Comparison of ENCODE assay signal across 1 cellular context in genomic region chr13:113354831-113355610, GRCh38.
TF ChIP-seq lines count a peak whose summit lies in the region.

No MANE protein-coding gene starts in this region.

TF ChIP-seq in WTC11, 78 proteins besides CTCF, POLR2A, EP300 and RAD21 (continued from another document):
- no peak for TF ChIP-seq ATF6 (CRISPR knock-in tag; IDR thresholded peaks at IDR 0.05)
- TF ChIP-seq FOXK1 (CRISPR knock-in tag; IDR thresholded peaks at IDR 0.05), result no peak
- no peak for TF ChIP-seq PRRX2 (CRISPR knock-in tag; IDR thresholded peaks at IDR 0.05)
- no peak for TF ChIP-seq ZNF121 (CRISPR knock-in tag; IDR thresholded peaks at IDR 0.05)
- TF ChIP-seq IRF2 (CRISPR knock-in tag; IDR thresholded peaks at IDR 0.05; ENCODE audit: borderline replicate concordance, low read depth), result no peak
- no peak for TF ChIP-seq HMGA2 (CRISPR knock-in tag; IDR thresholded peaks at IDR 0.05)
- no peak for TF ChIP-seq CREB1 (CRISPR knock-in tag; IDR thresholded peaks at IDR 0.05)
- TF ChIP-seq RELA (CRISPR knock-in tag; IDR thresholded peaks at IDR 0.05; ENCODE audit: borderline replicate concordance), result no peak
- TF ChIP-seq SMAD3 (CRISPR knock-in tag; IDR thresholded peaks at IDR 0.05; ENCODE audit: borderline replicate concordance), result no peak
